In the genomic region with DNA sequence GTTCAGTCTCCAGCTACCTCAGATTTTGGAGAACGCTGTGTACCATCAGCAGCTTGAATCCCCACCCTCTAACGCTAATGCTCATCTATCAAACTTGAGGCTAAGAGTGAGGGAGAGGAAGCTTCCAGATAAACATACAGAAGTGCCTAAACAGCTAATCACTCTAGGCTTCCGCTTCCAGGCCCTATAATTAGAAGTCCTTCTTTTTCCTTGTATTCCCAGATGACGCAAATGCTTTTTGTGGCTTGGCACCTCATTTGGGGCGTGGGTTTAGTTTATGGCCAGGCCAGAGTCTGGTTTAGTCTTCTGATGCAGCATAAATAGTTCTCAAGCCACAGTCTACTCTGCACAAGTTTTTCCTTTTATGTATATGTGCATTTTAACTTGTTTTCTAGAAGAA, we compare ENCODE assay signal across 1 cellular context.
TF ChIP-seq lines count a peak whose summit lies in the region.

No MANE protein-coding gene starts in this region.

TF ChIP-seq in IMR-90, 13 proteins besides CTCF, POLR2A, EP300 and RAD21:
- TF ChIP-seq SMC3 (IDR thresholded peaks at IDR 0.05; ENCODE audit: low read depth, low read length) (no peak), BHLHE40 (IDR thresholded peaks at IDR 0.05; ENCODE audit: low read depth, low read length) (peak; percentile 13; the same call in 1 of the 2 replicates), RFX5 (IDR thresholded peaks at IDR 0.05; ENCODE audit: low read depth, low read length) (no peak), FOS (IDR thresholded peaks at IDR 0.05; ENCODE audit: low read depth, low read length) (no peak; the same call in 1 of the 2 replicates), MAZ (IDR thresholded peaks at IDR 0.05; ENCODE audit: borderline replicate concordance, low read depth, low read length) (no peak), MAFK (IDR thresholded peaks at IDR 0.05; ENCODE audit: low read depth, low read length) (peak; percentile 42; the same call in 1 of the 2 replicates), CEBPB (IDR thresholded peaks at IDR 0.05; ENCODE audit: low read depth, low read length) (peak; percentile 52; the same call in 1 of the 2 replicates), MXI1 (IDR thresholded peaks at IDR 0.05; ENCODE audit: borderline replicate concordance, low read depth, low read length) (no peak), CHD1 (IDR thresholded peaks at IDR 0.05; ENCODE audit: low read depth, low read length) (no peak), NFE2L2 (IDR thresholded peaks at IDR 0.05; ENCODE audit: low read depth, low read length) (peak; percentile 32; the same call in 1 of the 2 replicates)
